In genomic region chr17:47808036-47808829, GRCh38 we compare ENCODE assay signal across 16 cellular contexts. TPM values are rescaled to one million over a fixed set of nuclear protein-coding genes. Genes with fewer than 3 reads are reported as not detected.
"Had no signal": no experiment of that assay in that cellular context is flagged by ENCODE, and none has a peak within 500 bp of the region (broad histone marks: within the 10 kb centered on the region; RNA-seq: fewer than 3 reads in every experiment).

No MANE protein-coding gene starts in this region.

- H3K9me3 ChIP-seq: prostate gland, right lobe of liver, testis had no signal

- DNase-seq: activated CD4-positive, alpha-beta T cell treated with anti-CD3 and anti-CD28 coated beads, Interleukin-2, amount 50 U/mL, for 1 hour; activated naive CD4-positive, alpha-beta T cell treated with anti-CD3 and anti-CD28 coated beads, Interleukin-2, amount 10 ng/mL, durations not matched to agents 7 days and 5 days; central memory CD4-positive, alpha-beta T cell; cortex of kidney; effector CD8-positive, alpha-beta T cell; kidney; stimulated activated CD4-positive, alpha-beta T cell treated with anti-CD3 and anti-CD28 coated beads, Interleukin-12 subunit alpha, Interleukin-12 subunit beta, amount 100 ng/mL, for 4 hours; stimulated activated naive CD8-positive, alpha-beta T cell treated with anti-CD3 and anti-CD28 coated beads, Interleukin-15, Interleukin-2, amounts not matched to agents 100 U/mL and 50 U/mL, for 24 hours; testis had no signal

- H3K27me3 ChIP-seq: right lobe of liver, testis had no signal

- ATAC-seq: right lobe of liver; stimulated activated naive CD8-positive, alpha-beta T cell treated with anti-CD3 and anti-CD28 coated beads, Interleukin-15, Interleukin-2, amounts not matched to agents 100 U/mL and 50 U/mL, for 24 hours had no signal

- H3K4me1 ChIP-seq: prostate gland, right lobe of liver, testis had no signal

- H3K9me3 Mint-ChIP-seq: activated naive CD4-positive, alpha-beta T cell treated with anti-CD3 and anti-CD28 coated beads, Interleukin-2, amount 10 ng/mL, durations not matched to agents 7 days and 5 days; mesothelial cell of epicardium had no signal

- H3K4me3 Mint-ChIP-seq: activated naive CD4-positive, alpha-beta T cell treated with anti-CD3 and anti-CD28 coated beads, Interleukin-2, amount 10 ng/mL, durations not matched to agents 7 days and 5 days; mesothelial cell of epicardium had no signal

- H3K36me3 ChIP-seq: prostate gland, right lobe of liver had no signal

- H3K27ac ChIP-seq: prostate gland, right lobe of liver, testis had no signal

- H3K4me1 Mint-ChIP-seq: activated naive CD4-positive, alpha-beta T cell treated with anti-CD3 and anti-CD28 coated beads, Interleukin-2, amount 10 ng/mL, durations not matched to agents 7 days and 5 days had no signal

- H3K27ac Mint-ChIP-seq: activated naive CD4-positive, alpha-beta T cell treated with anti-CD3 and anti-CD28 coated beads, Interleukin-2, amount 10 ng/mL, durations not matched to agents 7 days and 5 days; mesothelial cell of epicardium had no signal

- H3K4me3 ChIP-seq: prostate gland, right lobe of liver, testis had no signal

RNA-seq across cellular contexts. Expression of gene LRRC46, which starts 23.2 kb away (rescaled TPM):
- total RNA-seq: epithelial cell of proximal tubule, lower leg skin, mesothelial cell of epicardium, urinary bladder had no signal

RNA-seq across cellular contexts. Expression of gene SP6, which starts 42.7 kb away (rescaled TPM):
- total RNA-seq: T-helper 2 cell treated with Interferon-gamma antibody and Interleukin-4, amounts not matched to agents 100 ng/mL and 5 ng/mL, for 36 hours had no signal
